8 cellular contexts compared by ENCODE assay signal in the genomic region with DNA sequence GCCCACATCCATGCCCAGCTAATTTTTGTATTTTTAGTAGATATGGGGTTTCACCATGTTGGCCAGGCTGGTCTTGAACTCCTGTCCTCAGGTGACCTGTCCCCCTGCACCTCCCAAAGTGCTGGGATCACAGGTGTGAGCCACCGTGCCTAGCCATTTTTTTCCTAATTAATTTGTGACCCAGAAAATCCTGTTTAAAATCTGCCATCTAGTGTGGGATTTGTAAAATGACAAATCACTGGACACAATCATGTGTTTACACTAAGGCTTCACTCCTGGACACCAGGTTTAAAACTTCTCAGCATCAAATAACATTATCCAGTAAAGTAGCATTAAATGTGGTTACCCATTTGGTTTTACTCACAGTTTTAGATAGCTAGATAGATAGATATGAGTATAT. TPM values are rescaled to one million over a fixed set of nuclear protein-coding genes. Genes with fewer than 3 reads are reported as not detected.
DNase-seq lines count a peak whose midpoint lies in the region; ATAC-seq lines count a peak whose summit lies in the region.

No MANE protein-coding gene starts in this region.

- intact Hi-C loops in left colon (cut with DNase I, micrococcal nuclease), result no loop called here

- peak; percentile 31 for ATAC-seq in left colon
- no peak for ATAC-seq in HG02610 (IDR thresholded peaks at IDR 0.05; ENCODE audit: unreplicated experiment)
- ATAC-seq in HG03196 (IDR thresholded peaks at IDR 0.05; ENCODE audit: unreplicated experiment), result no peak
- ATAC-seq in GM21529 (IDR thresholded peaks at IDR 0.05; ENCODE audit: unreplicated experiment), result no peak

- DNase-seq in CD1c-positive myeloid dendritic cell (ENCODE audit: extremely low spot score), result peak; percentile 13
- peak; percentile 30 for DNase-seq in HCEC 1CT
- peak; percentile 45 for DNase-seq in SW480 (ENCODE audit: low spot score)
- DNase-seq in left colon, result no peak
- DNase-seq in mesenteric fat pad (ENCODE audit: low spot score), result no peak

RNA-seq across cellular contexts. Expression of gene KDM4C, which starts 18.6 kb away (rescaled TPM):
- 10 to 100 TPM; 42.3 to 55.6 TPM for total RNA-seq in left colon
- total RNA-seq in mesenteric fat pad, result 33.7 TPM

Comparison
In these comparisons a context has a peak if more than half of its experiments do, and no peak if none do; other contexts are left out.
1. DNase-seq: peak in CD1c-positive myeloid dendritic cell (single experiment), HCEC 1CT (single experiment) and SW480 (single experiment); none in left colon (0 of 2) and mesenteric fat pad (single experiment).